10 cellular contexts compared by ENCODE assay signal in the genomic region with DNA sequence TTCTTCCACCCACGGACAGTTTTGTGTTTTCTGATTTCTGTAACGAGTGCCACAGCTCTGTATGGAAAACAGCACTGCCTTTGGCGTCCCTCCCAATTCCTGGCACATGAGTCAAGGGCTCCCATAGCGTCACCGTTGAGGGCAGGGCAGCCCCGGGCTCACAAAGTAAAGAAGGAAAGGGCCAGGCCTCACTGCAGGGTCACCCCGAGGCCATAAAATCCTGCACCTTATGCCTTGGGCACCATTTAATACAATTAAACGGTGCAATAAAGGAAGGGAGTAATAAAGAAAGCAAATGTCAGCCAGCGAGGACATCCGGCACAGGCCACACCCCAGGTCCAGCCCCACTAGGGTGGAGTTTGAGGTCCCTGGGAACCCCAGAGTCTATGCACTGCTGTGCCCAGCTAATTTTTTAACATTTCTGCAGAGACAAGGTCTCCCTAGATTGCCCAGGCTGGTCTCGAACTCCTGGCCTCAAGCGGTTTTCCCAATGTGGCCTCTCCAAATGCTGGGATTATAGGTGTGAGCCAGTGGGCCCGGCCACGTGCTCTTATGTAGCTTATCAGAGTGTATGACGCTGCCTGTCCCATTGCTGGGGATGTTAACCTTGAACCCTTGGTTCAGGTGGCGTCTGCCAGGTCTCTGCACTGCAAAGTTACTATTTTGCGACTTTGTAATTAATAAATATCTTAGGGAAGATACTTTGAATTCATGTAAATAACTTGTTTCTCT. TPM values are rescaled to one million over a fixed set of nuclear protein-coding genes. Genes with fewer than 3 reads are reported as not detected.
DNase-seq lines count a peak whose midpoint lies in the region; ATAC-seq and TF ChIP-seq lines count a peak whose summit lies in the region.
"Had no signal": no experiment of that assay in that cellular context is flagged by ENCODE, and none has a peak within 500 bp of the region (broad histone marks: within the 10 kb centered on the region; RNA-seq: fewer than 3 reads in every experiment).

No MANE protein-coding gene starts in this region.

- no peaks in the 10 kb centered on the region for H3F3A ChIP-seq in SK-N-SH (replicated peaks; ENCODE audit: insufficient read depth)

- no peak for TF ChIP-seq EP300 in SK-N-SH (IDR thresholded peaks at IDR 0.05; ENCODE audit: borderline replicate concordance in 1 of 2, low read depth in 1 of 2, low read length in 1 of 2)

- H3K9ac ChIP-seq in SK-N-SH = no peak overlapping the region

- H3K4me2 ChIP-seq in SK-N-SH = no peak overlapping the region

- H3K9me2 ChIP-seq in SK-N-SH = no peaks in the 10 kb centered on the region

- H3K9me3 ChIP-seq in SK-N-SH (no peaks in the 10 kb centered on the region), upper lobe of right lung (no peaks in the 10 kb centered on the region)

- intact Hi-C loops in upper lobe of right lung (cut with DNase I) = no loop called here

- H3K4me3 ChIP-seq in SK-N-SH (ENCODE audit: low read depth in 2 of 2, low read length in 1 of 2) (no peak overlapping the region), astrocyte of the spinal cord (ENCODE audit: low read depth, low read length) (no peak overlapping the region), upper lobe of right lung (no peak overlapping the region)

- no peak overlapping the region for H3K27ac ChIP-seq in SK-N-SH (ENCODE audit: low read depth in 2 of 2, low read length in 1 of 2)
- no peak overlapping the region for H3K27ac ChIP-seq in upper lobe of right lung

- CTCF ChIA-PET in SK-N-SH (lab: Yijun Ruan, JAX) = interaction anchor here (1.3 to 3.6 kb wide), 2 partner anchors 10 to 457 kb away, joined by 3 to 16 read pairs; no protein-coding TSS in a partner anchor

- H3K4me1 ChIP-seq in SK-N-SH (ENCODE audit: control insufficient read depth in 1 of 2, insufficient read depth in 2 of 2, low read depth in 1 of 2, low read length in 1 of 2) (no peaks in the 10 kb centered on the region), upper lobe of right lung (no peaks in the 10 kb centered on the region)

- H3K27me3 ChIP-seq in SK-N-SH (ENCODE audit: insufficient read depth) = no peaks in the 10 kb centered on the region
- no peaks in the 10 kb centered on the region for H3K27me3 ChIP-seq in upper lobe of right lung

- no peaks in the 10 kb centered on the region for H3K79me2 ChIP-seq in SK-N-SH (ENCODE audit: insufficient read depth)

- H3K36me3 ChIP-seq in SK-N-SH (replicated peaks in 1 of 2; ENCODE audit: control insufficient read depth in 1 of 2, insufficient read depth in 2 of 2, low read length in 1 of 2) (no peaks in the 10 kb centered on the region), upper lobe of right lung (no peaks in the 10 kb centered on the region)

- no peaks in the 10 kb centered on the region for H4K20me1 ChIP-seq in SK-N-SH (ENCODE audit: insufficient read depth)

- TF ChIP-seq CTCF in SK-N-SH (IDR thresholded peaks at IDR 0.05) = no peak
- TF ChIP-seq CTCF in astrocyte of the spinal cord (IDR thresholded peaks at IDR 0.05; ENCODE audit: low read depth, low read length) = no peak
- TF ChIP-seq CTCF in upper lobe of right lung (IDR thresholded peaks at IDR 0.05) = no peak

- 37% methylated on average over 16 of the region's 17 CpGs for WGBS in SK-N-SH (ENCODE audit: low lambda C conversion rate)

- POLR2A ChIA-PET in SK-N-SH (lab: Yijun Ruan, JAX) = no interaction called here

- TF ChIP-seq RAD21 in SK-N-SH (IDR thresholded peaks at IDR 0.05; ENCODE audit: low read length) = no peak

- DNase-seq in SK-N-SH = no peak
- DNase-seq in astrocyte of the spinal cord (ENCODE audit: low read depth, low spot score) = peak; percentile 19
- peak; percentile 77 for DNase-seq in hepatic stellate cell (ENCODE audit: low spot score)
- DNase-seq in upper lobe of right lung = peak; percentile 63
- no peak for DNase-seq in NCI-H1436 treated with DMSO at 0.1 percent for 48 hours (lab: John Stamatoyannopoulos, UW)
- DNase-seq in putamen (ENCODE audit: low spot score) = no peak
- DNase-seq: NCI-H1930 had no signal

- H2AFZ ChIP-seq in SK-N-SH (ENCODE audit: low read depth) = no peak overlapping the region

- peak; percentile 72 for ATAC-seq in SK-N-SH treated with all-trans-retinoic acid at 6 μM for 48 hours
- ATAC-seq in upper lobe of right lung = peak; percentile 55
- no peak for ATAC-seq in GM19452 (IDR thresholded peaks at IDR 0.05; ENCODE audit: unreplicated experiment)

- in situ Hi-C loops in astrocyte of the spinal cord (cut with HindIII; ENCODE audit: low sequenced_read_pairs) = no loop called here

TF ChIP-seq in SK-N-SH treated with all-trans-retinoic acid at 6 μM for 48 hours, 23 proteins besides CTCF, POLR2A, EP300 and RAD21 (continues in another document):
- TF ChIP-seq ARNTL (CRISPR knock-in tag; IDR thresholded peaks at IDR 0.05; ENCODE audit: borderline replicate concordance, low read depth) = no peak
- TF ChIP-seq, protein P1, sequence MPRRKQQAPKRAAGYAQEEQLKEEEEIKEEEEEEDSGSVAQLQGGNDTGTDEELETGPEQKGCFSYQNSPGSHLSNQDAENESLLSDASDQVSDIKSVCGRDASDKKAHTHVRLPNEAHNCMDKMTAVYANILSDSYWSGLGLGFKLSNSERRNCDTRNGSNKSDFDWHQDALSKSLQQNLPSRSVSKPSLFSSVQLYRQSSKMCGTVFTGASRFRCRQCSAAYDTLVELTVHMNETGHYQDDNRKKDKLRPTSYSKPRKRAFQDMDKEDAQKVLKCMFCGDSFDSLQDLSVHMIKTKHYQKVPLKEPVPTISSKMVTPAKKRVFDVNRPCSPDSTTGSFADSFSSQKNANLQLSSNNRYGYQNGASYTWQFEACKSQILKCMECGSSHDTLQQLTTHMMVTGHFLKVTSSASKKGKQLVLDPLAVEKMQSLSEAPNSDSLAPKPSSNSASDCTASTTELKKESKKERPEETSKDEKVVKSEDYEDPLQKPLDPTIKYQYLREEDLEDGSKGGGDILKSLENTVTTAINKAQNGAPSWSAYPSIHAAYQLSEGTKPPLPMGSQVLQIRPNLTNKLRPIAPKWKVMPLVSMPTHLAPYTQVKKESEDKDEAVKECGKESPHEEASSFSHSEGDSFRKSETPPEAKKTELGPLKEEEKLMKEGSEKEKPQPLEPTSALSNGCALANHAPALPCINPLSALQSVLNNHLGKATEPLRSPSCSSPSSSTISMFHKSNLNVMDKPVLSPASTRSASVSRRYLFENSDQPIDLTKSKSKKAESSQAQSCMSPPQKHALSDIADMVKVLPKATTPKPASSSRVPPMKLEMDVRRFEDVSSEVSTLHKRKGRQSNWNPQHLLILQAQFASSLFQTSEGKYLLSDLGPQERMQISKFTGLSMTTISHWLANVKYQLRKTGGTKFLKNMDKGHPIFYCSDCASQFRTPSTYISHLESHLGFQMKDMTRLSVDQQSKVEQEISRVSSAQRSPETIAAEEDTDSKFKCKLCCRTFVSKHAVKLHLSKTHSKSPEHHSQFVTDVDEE (CRISPR knock-in tag; IDR thresholded peaks at IDR 0.05) = no peak
- TF ChIP-seq ZC3H10 (CRISPR knock-in tag; IDR thresholded peaks at IDR 0.05) = no peak
- TF ChIP-seq ZFP3 (CRISPR knock-in tag; IDR thresholded peaks at IDR 0.05) = no peak

TF ChIP-seq in SK-N-SH, 30 proteins besides CTCF, POLR2A, EP300 and RAD21:
- TF ChIP-seq RFX5 (IDR thresholded peaks at IDR 0.05; ENCODE audit: low read length) (no peak), FOSL2 (IDR thresholded peaks at IDR 0.05; ENCODE audit: borderline replicate concordance, low read depth) (no peak), RXRA (IDR thresholded peaks at IDR 0.05; ENCODE audit: borderline replicate concordance, low read depth) (no peak), GABPA (IDR thresholded peaks at IDR 0.05; ENCODE audit: low read depth) (no peak), MXI1 (IDR thresholded peaks at IDR 0.05; ENCODE audit: low read depth, low read length) (no peak), CHD2 (IDR thresholded peaks at IDR 0.05; ENCODE audit: low read length, partially characterized antibody) (no peak), YY1 (IDR thresholded peaks at IDR 0.05; ENCODE audit: low read depth) (no peak), JUND (IDR thresholded peaks at IDR 0.05) (no peak), TEAD4 (IDR thresholded peaks at IDR 0.05; ENCODE audit: borderline replicate concordance, insufficient read depth) (no peak), POLR2AphosphoS5 (IDR thresholded peaks at IDR 0.05; ENCODE audit: low read depth, low read length) (no peak), GATA2 (CRISPR knock-in tag; IDR thresholded peaks at IDR 0.05) (no peak), TCF12 (IDR thresholded peaks at IDR 0.05) (no peak), RCOR1 (IDR thresholded peaks at IDR 0.05; ENCODE audit: low read length) (no peak)
- TF ChIP-seq, protein P2, sequence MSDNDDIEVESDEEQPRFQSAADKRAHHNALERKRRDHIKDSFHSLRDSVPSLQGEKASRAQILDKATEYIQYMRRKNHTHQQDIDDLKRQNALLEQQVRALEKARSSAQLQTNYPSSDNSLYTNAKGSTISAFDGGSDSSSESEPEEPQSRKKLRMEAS (IDR thresholded peaks at IDR 0.05; ENCODE audit: low read depth) = no peak
- TF ChIP-seq, protein P3, sequence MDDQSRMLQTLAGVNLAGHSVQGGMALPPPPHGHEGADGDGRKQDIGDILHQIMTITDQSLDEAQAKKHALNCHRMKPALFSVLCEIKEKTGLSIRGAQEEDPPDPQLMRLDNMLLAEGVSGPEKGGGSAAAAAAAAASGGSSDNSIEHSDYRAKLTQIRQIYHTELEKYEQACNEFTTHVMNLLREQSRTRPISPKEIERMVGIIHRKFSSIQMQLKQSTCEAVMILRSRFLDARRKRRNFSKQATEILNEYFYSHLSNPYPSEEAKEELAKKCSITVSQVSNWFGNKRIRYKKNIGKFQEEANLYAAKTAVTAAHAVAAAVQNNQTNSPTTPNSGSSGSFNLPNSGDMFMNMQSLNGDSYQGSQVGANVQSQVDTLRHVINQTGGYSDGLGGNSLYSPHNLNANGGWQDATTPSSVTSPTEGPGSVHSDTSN (IDR thresholded peaks at IDR 0.05) = no peak

RNA-seq across cellular contexts. Expression of a gene that starts 13.6 kb away (rescaled TPM):
- polyA plus RNA-seq in SK-N-SH (2012; rRNA removed) = not detected in 2 replicates
- polyA plus RNA-seq in SK-N-SH (2012; cell fraction: cytosol; rRNA removed) = not detected in 2 replicates
- polyA plus RNA-seq in SK-N-SH (2012; cell fraction: nucleus; rRNA removed) = under 0.01 TPM in 1 of 2 replicates, not detected in the other
- not detected for total RNA-seq in upper lobe of right lung
- total RNA-seq: pulmonary artery endothelial cell had no signal

RNA-seq across cellular contexts. Expression of a gene that starts 24.5 kb away (rescaled TPM):
- polyA plus RNA-seq in SK-N-SH (2012; rRNA removed) = not detected in 2 replicates
- not detected in 2 replicates for polyA plus RNA-seq in SK-N-SH (2012; cell fraction: cytosol; rRNA removed)
- polyA plus RNA-seq in SK-N-SH (2012; cell fraction: nucleus; rRNA removed) = not detected in 2 replicates
- not detected for total RNA-seq in upper lobe of right lung
- total RNA-seq: pulmonary artery endothelial cell had no signal

Comparison
In these comparisons a context has a peak if more than half of its experiments do, and no peak if none do; other contexts are left out.
1. DNase-seq: peak in astrocyte of the spinal cord (single experiment), hepatic stellate cell (single experiment) and upper lobe of right lung (single experiment); none in SK-N-SH (single experiment), NCI-H1436 treated with DMSO at 0.1 percent for 48 hours (single experiment) and putamen (single experiment).